In genomic region chr1:13225675-13226204, GRCh38 we compare ENCODE assay signal across 7 cellular contexts. TPM values are rescaled to one million over a fixed set of nuclear protein-coding genes. Genes with fewer than 3 reads are reported as not detected.
"Had no signal": no experiment of that assay in that cellular context is flagged by ENCODE, and none has a peak within 500 bp of the region (broad histone marks: within the 10 kb centered on the region; RNA-seq: fewer than 3 reads in every experiment).

Gene PRAMEF18 (minus strand): TSS chr1:13226154. CDS start chr1:13226106, 48 bp downstream.

RNA-seq across cellular contexts. Expression of gene PRAMEF18, which starts in this region (rescaled TPM):
- total RNA-seq: activated CD8-positive, alpha-beta memory T cell treated with anti-CD3 and anti-CD28 coated beads for 36 hours; activated T-cell treated with anti-CD3 and anti-CD28 coated beads, Interleukin-2, amount 50 U/mL, for 72 hours; astrocyte; NCI-H460; PC-9; T-helper 17 cell; WTC11 had no signal
